In the genomic region with DNA sequence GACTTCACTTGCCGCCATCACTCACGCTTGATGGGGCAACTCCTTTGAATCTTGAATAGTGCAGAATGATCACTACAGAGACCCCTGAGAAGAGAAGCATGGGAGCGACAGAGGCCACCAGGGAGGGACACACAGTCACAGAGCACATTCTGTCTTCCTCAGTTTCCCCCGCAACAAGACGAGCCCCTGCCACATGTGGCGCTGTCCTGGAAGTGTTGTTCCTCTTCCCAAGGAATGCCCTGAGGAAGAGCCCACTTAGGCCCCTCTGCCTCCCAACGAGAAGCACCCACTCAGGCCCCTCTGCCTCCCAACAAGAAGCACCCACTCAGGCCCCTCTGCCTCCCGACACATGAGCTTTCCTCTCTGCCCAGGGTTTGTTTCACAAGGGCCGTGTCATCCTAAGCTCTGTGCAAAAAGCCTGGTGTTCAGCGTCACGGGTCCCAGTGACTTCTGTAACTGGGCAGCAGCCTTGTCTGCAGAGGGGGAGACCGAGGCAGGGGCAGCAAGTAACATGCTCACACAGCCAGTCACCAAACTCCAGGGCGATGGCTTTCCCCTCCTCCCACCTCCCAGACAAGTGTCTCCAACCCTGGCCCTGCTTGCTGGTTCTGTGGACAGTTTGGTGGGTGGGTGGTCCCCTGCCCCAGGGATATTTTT, we compare ENCODE assay signal across 22 cellular contexts. TPM values are rescaled to one million over a fixed set of nuclear protein-coding genes. Genes with fewer than 3 reads are reported as not detected.
DNase-seq lines count a peak whose midpoint lies in the region; ATAC-seq and TF ChIP-seq lines count a peak whose summit lies in the region.
"Had no signal": no experiment of that assay in that cellular context is flagged by ENCODE, and none has a peak within 500 bp of the region (broad histone marks: within the 10 kb centered on the region; RNA-seq: fewer than 3 reads in every experiment).

No MANE protein-coding gene starts in this region.

- intact Hi-C loops in activated CD4-positive, alpha-beta memory T cell treated with anti-CD3 and anti-CD28 coated beads for 36 hours (cut with micrococcal nuclease), result no loop called here
- intact Hi-C loops in spleen (cut with DNase I; ENCODE audit: low total_unique reads), result no loop called here
- intact Hi-C loops in PC-9 (cut with micrococcal nuclease; ENCODE audit: unreplicated experiment), result no loop called here

- H3K4me1 Mint-ChIP-seq in activated CD4-positive, alpha-beta memory T cell treated with anti-CD3 and anti-CD28 coated beads for 36 hours (ENCODE audit: low read depth), result peaks cover 24% of the 10 kb centered on the region
- peaks cover 13% of the 10 kb centered on the region for H3K4me1 Mint-ChIP-seq in activated CD4-positive, alpha-beta memory T cell treated with anti-CD3 and anti-CD28 coated beads, Interleukin-2, amount 10 ng/mL, durations not matched to agents 7 days and 5 days

- no peak overlapping the region for H3K27ac Mint-ChIP-seq in activated CD4-positive, alpha-beta memory T cell treated with anti-CD3 and anti-CD28 coated beads for 36 hours
- no peak overlapping the region for H3K27ac Mint-ChIP-seq in activated CD4-positive, alpha-beta memory T cell treated with anti-CD3 and anti-CD28 coated beads, Interleukin-2, amount 10 ng/mL, durations not matched to agents 7 days and 5 days
- H3K27ac Mint-ChIP-seq: type B pancreatic cell had no signal

- H2AFZ ChIP-seq in PC-9, result no peak overlapping the region
- H2AFZ ChIP-seq: hepatocyte had no signal

- POLR2A ChIA-PET in activated CD4-positive, alpha-beta memory T cell treated with anti-CD3 and anti-CD28 coated beads for 36 hours (lab: Charles Lee), result no interaction called here
- POLR2A ChIA-PET in activated CD4-positive, alpha-beta memory T cell treated with anti-CD3 and anti-CD28 coated beads, Interleukin-2, amount 10 ng/mL, durations not matched to agents 7 days and 5 days (lab: Charles Lee), result no interaction called here
- POLR2A ChIA-PET in PC-9 (lab: Charles Lee; ENCODE audit: unreplicated experiment), result no interaction called here

- ATAC-seq in HG02870 (IDR thresholded peaks at IDR 0.05; ENCODE audit: unreplicated experiment), result no peak
- no peak for ATAC-seq in GM21576 (IDR thresholded peaks at IDR 0.05; ENCODE audit: unreplicated experiment)
- ATAC-seq: activated T-cell treated with anti-CD3 and anti-CD28 coated beads, Interleukin-2, amount 50 U/mL, for 4 hours; Panc1 had no signal

- no peak for TF ChIP-seq POLR2A in spleen (IDR thresholded peaks at IDR 0.05)

- H3K9me2 ChIP-seq in PC-9 (ENCODE audit: insufficient read depth), result no peaks in the 10 kb centered on the region
- H3K9me2 ChIP-seq: SK-N-SH had no signal

- 86 to 92% (median 90%) methylated on average over 12 to 13 of the region's 13 CpGs for WGBS in spleen, 5 donors

- H4K20me1 ChIP-seq in PC-9 (ENCODE audit: insufficient read depth), result no peaks in the 10 kb centered on the region

- H3K4me3 ChIP-seq in spleen (peak overlapping the region in 2 of 8 donors; percentile 25 to 56), PC-9 (no peak overlapping the region)
- H3K4me3 ChIP-seq: hepatocyte, mucosa of descending colon had no signal

- no peak overlapping the region for H3K4me3 Mint-ChIP-seq in activated CD4-positive, alpha-beta memory T cell treated with anti-CD3 and anti-CD28 coated beads for 36 hours
- H3K4me3 Mint-ChIP-seq in activated CD4-positive, alpha-beta memory T cell treated with anti-CD3 and anti-CD28 coated beads, Interleukin-2, amount 10 ng/mL, durations not matched to agents 7 days and 5 days, result no peak overlapping the region
- H3K4me3 Mint-ChIP-seq: type B pancreatic cell had no signal

- no peaks in the 10 kb centered on the region for H3K27me3 Mint-ChIP-seq in activated CD4-positive, alpha-beta memory T cell treated with anti-CD3 and anti-CD28 coated beads for 36 hours
- peaks cover 3% of the 10 kb centered on the region for H3K27me3 Mint-ChIP-seq in activated CD4-positive, alpha-beta memory T cell treated with anti-CD3 and anti-CD28 coated beads, Interleukin-2, amount 10 ng/mL, durations not matched to agents 7 days and 5 days
- H3K27me3 Mint-ChIP-seq: type B pancreatic cell had no signal

- H3K9me3 ChIP-seq in spleen (no peaks in the 10 kb centered on the region), PC-9 (ENCODE audit: insufficient read depth, low read depth) (no peaks in the 10 kb centered on the region)
- H3K9me3 ChIP-seq: mucosa of descending colon, SK-N-SH had no signal

- H3K27me3 ChIP-seq in spleen (replicated peaks in 1 of 7), result no peaks in the 10 kb centered on the region
- H3K27me3 ChIP-seq in PC-9 (ENCODE audit: insufficient read depth, low read depth), result no peaks in the 10 kb centered on the region
- H3K27me3 ChIP-seq: hepatocyte had no signal

- H3K27ac ChIP-seq in spleen (peak overlapping the region in 5 of 8 donors; percentile 38 to 88 (median 74)), PC-9 (no peak overlapping the region)
- H3K27ac ChIP-seq: 22Rv1, C4-2B, hepatocyte had no signal

- no peaks in the 10 kb centered on the region for H3K79me2 ChIP-seq in PC-9 (ENCODE audit: low read depth)

- no peak overlapping the region for H3K4me2 ChIP-seq in PC-9
- H3K4me2 ChIP-seq: hepatocyte, SK-N-SH had no signal

- DNase-seq in activated CD4-positive, alpha-beta memory T cell treated with anti-CD3 and anti-CD28 coated beads for 36 hours, result peak; percentile 7
- DNase-seq in activated CD4-positive, alpha-beta memory T cell treated with anti-CD3 and anti-CD28 coated beads, Interleukin-2, amount 10 ng/mL, durations not matched to agents 7 days and 5 days, result no peak
- DNase-seq in NAMALWA (ENCODE audit: low spot score) (peak; percentile 11), islet precursor cell (peak; percentile 30), spleen (no peak), PC-9 (no peak)
- DNase-seq: activated CD4-positive, alpha-beta T cell treated with anti-CD3 and anti-CD28 coated beads for 48 hours; activated T-cell treated with anti-CD3 and anti-CD28 coated beads, Interleukin-2, amount 50 U/mL, for 4 hours; central memory CD4-positive, alpha-beta T cell; NCI-H1105 treated with DMSO at 0.1 percent for 48 hours; NCI-H2171; SK-N-SH; stimulated activated CD4-positive, alpha-beta T cell treated with anti-CD3 and anti-CD28 coated beads, Interleukin-4, amount 100 ng/mL, for 24 hours had no signal

- CTCF ChIA-PET in activated CD4-positive, alpha-beta memory T cell treated with anti-CD3 and anti-CD28 coated beads for 36 hours (lab: Charles Lee), result no interaction called here
- CTCF ChIA-PET in activated CD4-positive, alpha-beta memory T cell treated with anti-CD3 and anti-CD28 coated beads, Interleukin-2, amount 10 ng/mL, durations not matched to agents 7 days and 5 days (lab: Charles Lee), result interaction anchor here (1.1 kb wide), 1 partner anchor 83 kb away, joined by 3 read pairs; no protein-coding TSS in a partner anchor
- CTCF ChIA-PET in PC-9 (lab: Charles Lee), result no interaction called here

- no TSS peak for BruUV-seq in PC-9 (replicated peaks; lab: Mats Ljungman, UMichigan)

- H3K4me1 ChIP-seq in spleen (peaks cover 28 to 85% (median 57%) of the 10 kb centered on the region in 6 donors), PC-9 (replicated peaks; ENCODE audit: insufficient read depth) (no peaks in the 10 kb centered on the region)

- no peak for TF ChIP-seq CTCF in spleen (IDR thresholded peaks at IDR 0.05 in 8 of 11, conservative IDR thresholded peaks at IDR 0.05 in 3 of 11)
- TF ChIP-seq CTCF in PC-9 (conservative IDR thresholded peaks at IDR 0.05), result no peak

- peaks cover 11% of the 10 kb centered on the region for H3K36me3 Mint-ChIP-seq in activated CD4-positive, alpha-beta memory T cell treated with anti-CD3 and anti-CD28 coated beads for 36 hours
- H3K36me3 Mint-ChIP-seq in activated CD4-positive, alpha-beta memory T cell treated with anti-CD3 and anti-CD28 coated beads, Interleukin-2, amount 10 ng/mL, durations not matched to agents 7 days and 5 days (ENCODE audit: low read depth), result peaks cover 6% of the 10 kb centered on the region

- H3F3A ChIP-seq in PC-9 (ENCODE audit: insufficient read depth, low read depth), result no peaks in the 10 kb centered on the region

- no peaks in the 10 kb centered on the region for H3K9me3 Mint-ChIP-seq in activated CD4-positive, alpha-beta memory T cell treated with anti-CD3 and anti-CD28 coated beads for 36 hours
- no peaks in the 10 kb centered on the region for H3K9me3 Mint-ChIP-seq in activated CD4-positive, alpha-beta memory T cell treated with anti-CD3 and anti-CD28 coated beads, Interleukin-2, amount 10 ng/mL, durations not matched to agents 7 days and 5 days
- H3K9me3 Mint-ChIP-seq: activated T-cell treated with anti-CD3 and anti-CD28 coated beads, Interleukin-2, amount 50 U/mL, for 4 hours; type B pancreatic cell had no signal

- H3K36me3 ChIP-seq in spleen (peaks cover 0 to 58% (median 2%) of the 10 kb centered on the region in 6 donors), PC-9 (ENCODE audit: low read depth) (no peaks in the 10 kb centered on the region)

RNA-seq across cellular contexts. Expression of a gene that starts 19.8 kb away (rescaled TPM):
- total RNA-seq in activated CD4-positive, alpha-beta memory T cell treated with anti-CD3 and anti-CD28 coated beads for 36 hours, result 10 to 100 TPM; 21.1 to 21.2 TPM
- 10 to 100 TPM; 12.7 to 13.3 TPM for total RNA-seq in activated CD4-positive, alpha-beta memory T cell treated with anti-CD3 and anti-CD28 coated beads, Interleukin-2, amount 10 ng/mL, durations not matched to agents 7 days and 5 days
- total RNA-seq in spleen (10 to 100 TPM; 20.9 to 31.4 (median 24.5) TPM), PC-9 (2021) (23.5 and 26.7 TPM in 2 replicates)
- 10 to 100 TPM in 1 of 3 donors, 1 to 10 TPM in 2; 6.9 to 12.0 (median 9.5) TPM for polyA plus RNA-seq in spleen

RNA-seq across cellular contexts. Expression of a gene that starts 37.4 kb away (rescaled TPM):
- total RNA-seq in activated CD4-positive, alpha-beta memory T cell treated with anti-CD3 and anti-CD28 coated beads for 36 hours, result under 1 TPM; 0.38 to 0.53 TPM
- not detected for total RNA-seq in activated CD4-positive, alpha-beta memory T cell treated with anti-CD3 and anti-CD28 coated beads, Interleukin-2, amount 10 ng/mL, durations not matched to agents 7 days and 5 days
- total RNA-seq in spleen, result under 1 TPM in 2 of 7 donors, not detected in 5; 0.25 to 0.33 TPM
- polyA plus RNA-seq in spleen, result under 1 TPM; 0.10 to 0.35 (median 0.26) TPM
- total RNA-seq in PC-9 (2021), result 4.3 and 8.0 TPM in 2 replicates
- total RNA-seq: activated T-cell treated with anti-CD3 and anti-CD28 coated beads, Interleukin-2, amount 50 U/mL, for 4 hours; H4 had no signal

Comparison
In these comparisons a context has a peak if more than half of its experiments do, and no peak if none do; other contexts are left out.
1. DNase-seq: peak in activated CD4-positive, alpha-beta memory T cell treated with anti-CD3 and anti-CD28 coated beads for 36 hours (single experiment), NAMALWA (single experiment) and islet precursor cell (single experiment); none in activated CD4-positive, alpha-beta memory T cell treated with anti-CD3 and anti-CD28 coated beads, Interleukin-2, amount 10 ng/mL, durations not matched to agents 7 days and 5 days (single experiment), spleen (single experiment) and PC-9 (0 of 2).